ENCODE assay signal across 10 cellular contexts in the genomic region with DNA sequence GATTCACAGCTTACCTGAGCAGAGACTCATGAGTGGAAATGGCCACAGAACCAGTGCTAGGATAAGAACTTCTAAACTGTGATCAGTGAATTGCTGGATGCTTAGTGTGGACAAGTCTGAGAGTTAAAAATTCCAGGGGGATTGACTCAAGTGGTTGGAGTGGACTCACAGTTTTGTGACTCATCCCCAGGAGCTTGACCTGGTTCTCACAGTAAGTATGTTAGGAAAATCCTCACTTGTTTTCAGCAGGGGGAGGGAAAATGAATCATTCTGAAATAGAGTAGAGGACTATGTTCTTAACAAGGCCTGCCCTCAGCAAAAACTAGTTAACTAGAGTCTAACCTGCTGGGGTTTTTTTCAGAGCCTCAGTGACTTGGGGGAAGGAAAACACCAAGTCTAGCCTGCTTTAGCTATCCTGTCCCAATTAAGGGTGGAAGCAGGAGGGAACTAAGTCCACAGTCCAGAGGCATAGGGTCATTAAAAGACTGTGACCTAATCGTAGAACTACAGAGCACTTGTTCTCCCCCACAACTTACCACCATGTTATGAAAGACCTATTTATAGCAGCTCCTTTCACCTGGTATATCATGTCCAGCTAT. TPM values are rescaled to one million over a fixed set of nuclear protein-coding genes. Genes with fewer than 3 reads are reported as not detected.
DNase-seq lines count a peak whose midpoint lies in the region; ATAC-seq, FAIRE-seq and TF ChIP-seq lines count a peak whose summit lies in the region.
"Had no signal": no experiment of that assay in that cellular context is flagged by ENCODE, and none has a peak within 500 bp of the region (broad histone marks: within the 10 kb centered on the region; RNA-seq: fewer than 3 reads in every experiment).

No MANE protein-coding gene starts in this region.

- H3K4me2 ChIP-seq in mammary epithelial cell (ENCODE audit: insufficient read depth, low read depth, low read length) (peak overlapping the region; percentile 34), HepG2 (ENCODE audit: low read depth, low read length) (peak overlapping the region; percentile 60)
- H3K4me2 ChIP-seq: BLaER1 had no signal

- dilution Hi-C loops in mammary epithelial cell (cut with HindIII; ENCODE audit: low sequenced_read_pairs): no loop called here

- H4K20me1 ChIP-seq in mammary epithelial cell (ENCODE audit: insufficient read depth, low read length) (no peaks in the 10 kb centered on the region), HepG2 (ENCODE audit: insufficient read depth, low read length) (no peaks in the 10 kb centered on the region)
- H4K20me1 ChIP-seq: BLaER1 had no signal

- WGBS in mammary epithelial cell (ENCODE audit: low coverage, missing lambda C conversion rate): 57% methylated on average over 1 of the region's 1 CpG
- WGBS in HepG2 (ENCODE audit: low lambda C conversion rate): 6% methylated on average over 1 of the region's 1 CpG

- no peaks in the 10 kb centered on the region for H3K79me2 ChIP-seq in mammary epithelial cell (ENCODE audit: insufficient read depth, low read length)
- H3K79me2 ChIP-seq in HepG2 (ENCODE audit: insufficient read depth, low read length): no peaks in the 10 kb centered on the region

- TF ChIP-seq RAD21 in HepG2 (CRISPR knock-in tag; IDR thresholded peaks at IDR 0.05): no peak

- in situ Hi-C loops in mammary epithelial cell (cut with MboI; ENCODE audit: low sequenced_read_pairs in 2 of 2) (no loop called here), HepG2 (cut with HindIII; ENCODE audit: extremely low pct_ligation_motif_present, low pct_unique_long_range_greater_than_20kb) (no loop called here)

- H2AFZ ChIP-seq in mammary epithelial cell (ENCODE audit: low read depth, low read length) (peak overlapping the region; percentile 1), HepG2 (ENCODE audit: low read length) (no peak overlapping the region)

- no peaks in the 10 kb centered on the region for H3K27me3 Mint-ChIP-seq in activated CD8-positive, alpha-beta T cell treated with anti-CD3 and anti-CD28 coated beads for 36 hours

- FAIRE-seq in HTR-8/SVneo (lab: Jason Lieb, UNC) (peak; percentile 44), HepG2 (lab: Jason Lieb, UNC) (no peak)

- no peak overlapping the region for H3K4me3 Mint-ChIP-seq in activated CD8-positive, alpha-beta T cell treated with anti-CD3 and anti-CD28 coated beads for 36 hours
- H3K4me3 Mint-ChIP-seq: T-helper 17 cell had no signal

- no peaks in the 10 kb centered on the region for H3K36me3 ChIP-seq in mammary epithelial cell (ENCODE audit: insufficient read depth, low read length)
- H3K36me3 ChIP-seq in HepG2 (replicated peaks in 1 of 2; ENCODE audit: control insufficient read depth in 1 of 2, insufficient read depth in 2 of 2, low read length in 2 of 2): no peaks in the 10 kb centered on the region
- H3K36me3 ChIP-seq: BLaER1 had no signal

- no peaks in the 10 kb centered on the region for H3K4me1 Mint-ChIP-seq in activated CD8-positive, alpha-beta T cell treated with anti-CD3 and anti-CD28 coated beads for 36 hours (ENCODE audit: low read depth)

- POLR2A ChIA-PET in HepG2 (lab: Yijun Ruan, JAX): interaction anchor here (0.7 to 1.2 kb wide), 4 partner anchors 8 to 57 kb away, joined by 3 to 13 read pairs (median 8); a partner anchor contains a TSS
- POLR2A ChIA-PET in activated CD8-positive, alpha-beta T cell treated with anti-CD3 and anti-CD28 coated beads for 36 hours (lab: Charles Lee): no interaction called here

- peak; percentile 98 for DNase-seq in A172 (ENCODE audit: low spot score)
- DNase-seq in HTR-8/SVneo (ENCODE audit: insufficient read length, low spot score): peak; percentile 81
- DNase-seq in mammary epithelial cell: peak; percentile 96
- peak; percentile 87 for DNase-seq in HepG2 (ENCODE audit: low spot score)
- no peak for DNase-seq in left colon
- no peak for DNase-seq in middle frontal gyrus (ENCODE audit: extremely low spot score, low spot score)
- DNase-seq in activated CD8-positive, alpha-beta T cell treated with anti-CD3 and anti-CD28 coated beads for 36 hours: no peak
- DNase-seq: T-helper 17 cell had no signal

- H3K27me3 ChIP-seq in mammary epithelial cell (ENCODE audit: insufficient read depth, low read length) (no peaks in the 10 kb centered on the region), HepG2 (ENCODE audit: control insufficient read depth in 1 of 2, insufficient read depth in 2 of 2, low read length in 2 of 2) (no peaks in the 10 kb centered on the region)
- H3K27me3 ChIP-seq: BLaER1 had no signal

- H3K36me3 Mint-ChIP-seq in activated CD8-positive, alpha-beta T cell treated with anti-CD3 and anti-CD28 coated beads for 36 hours (ENCODE audit: low read depth): no peaks in the 10 kb centered on the region

- no peak overlapping the region for H3K4me3 ChIP-seq in mammary epithelial cell (replicated peaks in 1 of 3; ENCODE audit: insufficient read depth in 1 of 3, low read depth in 2 of 3, low read length in 3 of 3)
- H3K4me3 ChIP-seq in HepG2 (replicated peaks in 1 of 3; ENCODE audit: insufficient read depth in 1 of 3, low read depth in 2 of 3, low read length in 3 of 3): peak overlapping the region; percentile 11 to 48 (median 17); a peak in 1 of 6 replicates
- H3K4me3 ChIP-seq: BLaER1 had no signal

- peak; percentile 55 for ATAC-seq in HepG2
- no peak for ATAC-seq in left colon
- no peak for ATAC-seq in HG03469 (IDR thresholded peaks at IDR 0.05; ENCODE audit: unreplicated experiment)
- no peak for ATAC-seq in activated CD8-positive, alpha-beta T cell treated with anti-CD3 and anti-CD28 coated beads for 36 hours
- ATAC-seq: T-helper 17 cell had no signal

- peak overlapping the region; percentile 52 for H3K27ac ChIP-seq in mammary epithelial cell (ENCODE audit: insufficient read depth, low read depth, low read length)
- H3K27ac ChIP-seq in HepG2 (ENCODE audit: extremely low read length, insufficient read depth, low read length): peak overlapping the region; percentile 68
- H3K27ac ChIP-seq: BLaER1 had no signal

- peaks cover 21% of the 10 kb centered on the region for H3K4me1 ChIP-seq in mammary epithelial cell (ENCODE audit: insufficient read depth, low read length)
- peaks cover 61% of the 10 kb centered on the region for H3K4me1 ChIP-seq in HepG2 (ENCODE audit: insufficient read depth, low read length)
- H3K4me1 ChIP-seq: BLaER1 had no signal

- TF ChIP-seq EP300 in HepG2 (IDR thresholded peaks at IDR 0.05; ENCODE audit: low read depth in 2 of 2, low read length in 2 of 2): peak in 1 of 2 experiments; percentile 50; a peak in 2 of 4 replicates
- TF ChIP-seq EP300 in HepG2 (CRISPR knock-in tag; IDR thresholded peaks at IDR 0.05; ENCODE audit: borderline replicate concordance): peak; percentile 33

- no peaks in the 10 kb centered on the region for H3K9me3 Mint-ChIP-seq in activated CD8-positive, alpha-beta T cell treated with anti-CD3 and anti-CD28 coated beads for 36 hours

- CTCF ChIA-PET in mammary epithelial cell (lab: Charles Lee; ENCODE audit: low non-redundant PET): no interaction called here
- CTCF ChIA-PET in HepG2 (lab: Yijun Ruan, JAX; ENCODE audit: low intra/inter-chr PET ratio, low total read pairs): no interaction called here
- CTCF ChIA-PET in activated CD8-positive, alpha-beta T cell treated with anti-CD3 and anti-CD28 coated beads for 36 hours (lab: Charles Lee): no interaction called here

- intact Hi-C loops in mammary epithelial cell (cut with micrococcal nuclease): no loop called here
- intact Hi-C loops in HepG2 (cut with micrococcal nuclease; ENCODE audit: unreplicated experiment): no loop called here
- intact Hi-C loops in left colon (cut with DNase I, micrococcal nuclease): no loop called here
- intact Hi-C loops in activated CD8-positive, alpha-beta T cell treated with anti-CD3 and anti-CD28 coated beads for 36 hours (cut with micrococcal nuclease): no loop called here

- no TSS peak for BruUV-seq in mammary epithelial cell (replicated peaks; lab: Mats Ljungman, UMichigan)
- no TSS peak for BruUV-seq in HepG2 (replicated peaks; lab: Mats Ljungman, UMichigan)

- H3K9me3 ChIP-seq in mammary epithelial cell (replicated peaks; ENCODE audit: insufficient read depth, low read length) (no peaks in the 10 kb centered on the region), HepG2 (ENCODE audit: low read length) (no peaks in the 10 kb centered on the region)
- H3K9me3 ChIP-seq: BLaER1 had no signal

- TF ChIP-seq CTCF in mammary epithelial cell (conservative IDR thresholded peaks at IDR 0.05 in 1 of 2, IDR thresholded peaks at IDR 0.05 in 1 of 2; ENCODE audit: extremely low read depth in 1 of 2, insufficient read depth in 1 of 2, low read depth in 1 of 2, low read length in 2 of 2) (no peak), HepG2 (CRISPR knock-in tag; IDR thresholded peaks at IDR 0.05) (no peak)
- TF ChIP-seq CTCF in activated CD8-positive, alpha-beta T cell treated with anti-CD3 and anti-CD28 coated beads for 36 hours (IDR thresholded peaks at IDR 0.05): no peak

- no peak overlapping the region for H3K27ac Mint-ChIP-seq in activated CD8-positive, alpha-beta T cell treated with anti-CD3 and anti-CD28 coated beads for 36 hours
- H3K27ac Mint-ChIP-seq: T-helper 17 cell had no signal

- no peak for TF ChIP-seq POLR2A in HepG2 (IDR thresholded peaks at IDR 0.05; ENCODE audit: insufficient read depth in 1 of 2, low read depth in 2 of 2, low read length in 2 of 2)

- no peak overlapping the region for H3K9ac ChIP-seq in mammary epithelial cell (ENCODE audit: insufficient read depth, low read length)
- peak overlapping the region; percentile 37 for H3K9ac ChIP-seq in HepG2 (ENCODE audit: insufficient read depth, low read depth, low read length)
- H3K9ac ChIP-seq: BLaER1 had no signal

RNA-seq across cellular contexts. Expression of a gene that starts 6.1 kb away (rescaled TPM):
- 32.2 and 34.7 TPM in 2 replicates for total RNA-seq in A172 (2014; rRNA removed; shearing (Covaris generic))
- 10 to 100 TPM; 27.5 to 58.3 TPM for total RNA-seq in mammary epithelial cell
- polyA plus RNA-seq in mammary epithelial cell: 25.8 TPM
- 20.8 TPM for polyA minus RNA-seq in mammary epithelial cell
- total RNA-seq in HepG2 (2016; rRNA removed; fragmentation: Illumina TruSeq; extraction: Trizol): 26.3 and 38.3 TPM in 2 replicates
- 7.0 and 9.9 TPM in 2 replicates for total RNA-seq in HepG2 (2016; cell fraction: cytosol; rRNA removed; fragmentation: Illumina TruSeq; extraction: Trizol; ENCODE audit: low read depth)
- total RNA-seq in HepG2 (2016; cell fraction: insoluble cytoplasmic fraction; rRNA removed; fragmentation: Illumina TruSeq; extraction: Trizol): 24.1 and 35.5 TPM in 2 replicates
- total RNA-seq in HepG2 (2016; cell fraction: membrane; rRNA removed; fragmentation: Illumina TruSeq; extraction: Trizol): 12.2 and 17.8 TPM in 2 replicates
- 28.6 and 30.2 TPM in 2 replicates for total RNA-seq in HepG2 (2016; cell fraction: nucleus; rRNA removed; fragmentation: Illumina TruSeq; extraction: Trizol)
- 17.8 and 20.2 TPM in 2 replicates for polyA plus RNA-seq in HepG2 (2011; rRNA removed)
- 8.2 and 11.2 TPM in 2 replicates for polyA plus RNA-seq in HepG2 (2011; cell fraction: cytosol; rRNA removed)
- polyA plus RNA-seq in HepG2 (2011; cell fraction: nucleus; rRNA removed): 13.7 and 23.6 TPM in 2 replicates
- polyA plus RNA-seq in HepG2 (2012): 14.9 and 21.9 TPM in 2 replicates
- 2.7 and 3.0 TPM in 2 replicates for polyA plus RNA-seq in HepG2 (2016; cell fraction: cytosol; fragmentation: Illumina TruSeq; extraction: Trizol; ENCODE audit: low read depth)
- 43.2 and 54.7 TPM in 2 replicates for polyA plus RNA-seq in HepG2 (2016; cell fraction: insoluble cytoplasmic fraction; fragmentation: Illumina TruSeq; extraction: Trizol; ENCODE audit: low read depth)
- 6.9 and 10.0 TPM in 2 replicates for polyA plus RNA-seq in HepG2 (2016; cell fraction: membrane; fragmentation: Illumina TruSeq; extraction: Trizol; ENCODE audit: low read depth)
- polyA plus RNA-seq in HepG2 (2016; cell fraction: nucleus; fragmentation: Illumina TruSeq; extraction: Trizol; ENCODE audit: insufficient read depth, low read depth): 21.7 and 29.5 TPM in 2 replicates
- polyA minus RNA-seq in HepG2 (2011; rRNA and poly(A)+ RNA removed; ENCODE audit: low replicate concordance): 4.6 and 13.8 TPM in 2 replicates
- 18.6 and 19.3 TPM in 2 replicates for polyA minus RNA-seq in HepG2 (2011; cell fraction: cytosol; rRNA and poly(A)+ RNA removed)
- 88.3 and 88.8 TPM in 2 replicates for polyA minus RNA-seq in HepG2 (2011; cell fraction: nucleus; rRNA and poly(A)+ RNA removed)
- total RNA-seq in left colon: 10 to 100 TPM; 44.8 to 46.2 TPM
- total RNA-seq in activated CD8-positive, alpha-beta T cell treated with anti-CD3 and anti-CD28 coated beads for 36 hours: 10 to 100 TPM; 45.1 to 50.2 TPM

RNA-seq across cellular contexts. Expression of a gene that starts 10.5 kb away (rescaled TPM):
- total RNA-seq in A172 (2014; rRNA removed; shearing (Covaris generic)): 58.7 and 63.9 TPM in 2 replicates
- total RNA-seq in mammary epithelial cell (10 to 100 TPM in 1 of 2 donors, 1 to 10 TPM in 1; 6.7 to 36.3 TPM), HepG2 (2016; rRNA removed; fragmentation: Illumina TruSeq; extraction: Trizol) (39.0 and 42.1 TPM in 2 replicates), left colon (10 to 100 TPM; 19.5 to 25.3 TPM)
- polyA plus RNA-seq in mammary epithelial cell (12.6 TPM), HepG2 (2011; rRNA removed) (11.8 and 11.9 TPM in 2 replicates)
- polyA minus RNA-seq in mammary epithelial cell: 4.2 TPM
- total RNA-seq in HepG2 (2016; cell fraction: cytosol; rRNA removed; fragmentation: Illumina TruSeq; extraction: Trizol; ENCODE audit: low read depth): 15.2 and 15.4 TPM in 2 replicates
- total RNA-seq in HepG2 (2016; cell fraction: insoluble cytoplasmic fraction; rRNA removed; fragmentation: Illumina TruSeq; extraction: Trizol): 37.3 and 45.3 TPM in 2 replicates
- 16.0 and 16.3 TPM in 2 replicates for total RNA-seq in HepG2 (2016; cell fraction: membrane; rRNA removed; fragmentation: Illumina TruSeq; extraction: Trizol)
- total RNA-seq in HepG2 (2016; cell fraction: nucleus; rRNA removed; fragmentation: Illumina TruSeq; extraction: Trizol): 14.4 and 15.4 TPM in 2 replicates
- 7.4 and 10.8 TPM in 2 replicates for polyA plus RNA-seq in HepG2 (2011; cell fraction: cytosol; rRNA removed)
- 2.3 and 3.1 TPM in 2 replicates for polyA plus RNA-seq in HepG2 (2011; cell fraction: nucleus; rRNA removed)
- polyA plus RNA-seq in HepG2 (2012): 13.8 and 16.5 TPM in 2 replicates
- 14.1 and 15.6 TPM in 2 replicates for polyA plus RNA-seq in HepG2 (2016; cell fraction: cytosol; fragmentation: Illumina TruSeq; extraction: Trizol; ENCODE audit: low read depth)
- 44.7 and 48.7 TPM in 2 replicates for polyA plus RNA-seq in HepG2 (2016; cell fraction: insoluble cytoplasmic fraction; fragmentation: Illumina TruSeq; extraction: Trizol; ENCODE audit: low read depth)
- 15.5 and 17.5 TPM in 2 replicates for polyA plus RNA-seq in HepG2 (2016; cell fraction: membrane; fragmentation: Illumina TruSeq; extraction: Trizol; ENCODE audit: low read depth)
- 24.2 and 30.9 TPM in 2 replicates for polyA plus RNA-seq in HepG2 (2016; cell fraction: nucleus; fragmentation: Illumina TruSeq; extraction: Trizol; ENCODE audit: insufficient read depth, low read depth)
- polyA minus RNA-seq in HepG2 (2011; rRNA and poly(A)+ RNA removed; ENCODE audit: low replicate concordance): 1.8 and 2.8 TPM in 2 replicates
- polyA minus RNA-seq in HepG2 (2011; cell fraction: cytosol; rRNA and poly(A)+ RNA removed): 2.9 and 3.5 TPM in 2 replicates
- polyA minus RNA-seq in HepG2 (2011; cell fraction: nucleus; rRNA and poly(A)+ RNA removed): 6.4 and 7.1 TPM in 2 replicates
- total RNA-seq in activated CD8-positive, alpha-beta T cell treated with anti-CD3 and anti-CD28 coated beads for 36 hours: 10 to 100 TPM; 24.3 to 29.5 TPM

RNA-seq across cellular contexts. Expression of a gene that starts 56.3 kb away (rescaled TPM):
- 121 and 130 TPM in 2 replicates for total RNA-seq in A172 (2014; rRNA removed; shearing (Covaris generic))
- total RNA-seq in mammary epithelial cell (100 to 1,000 TPM in 1 of 2 donors, 10 to 100 TPM in 1; 56.1 to 118 TPM), HepG2 (2016; rRNA removed; fragmentation: Illumina TruSeq; extraction: Trizol) (53.7 and 90.0 TPM in 2 replicates), left colon (10 to 100 TPM; 36.4 to 47.2 TPM)
- polyA plus RNA-seq in mammary epithelial cell (27.0 TPM), HepG2 (2011; rRNA removed) (14.5 and 20.3 TPM in 2 replicates)
- 56.5 TPM for polyA minus RNA-seq in mammary epithelial cell
- total RNA-seq in HepG2 (2016; cell fraction: cytosol; rRNA removed; fragmentation: Illumina TruSeq; extraction: Trizol; ENCODE audit: low read depth): 10.5 and 10.8 TPM in 2 replicates
- total RNA-seq in HepG2 (2016; cell fraction: insoluble cytoplasmic fraction; rRNA removed; fragmentation: Illumina TruSeq; extraction: Trizol): 53.1 and 96.6 TPM in 2 replicates
- 18.2 and 19.9 TPM in 2 replicates for total RNA-seq in HepG2 (2016; cell fraction: membrane; rRNA removed; fragmentation: Illumina TruSeq; extraction: Trizol)
- total RNA-seq in HepG2 (2016; cell fraction: nucleus; rRNA removed; fragmentation: Illumina TruSeq; extraction: Trizol): 33.6 and 37.0 TPM in 2 replicates
- polyA plus RNA-seq in HepG2 (2011; cell fraction: cytosol; rRNA removed): 11.4 and 12.3 TPM in 2 replicates
- polyA plus RNA-seq in HepG2 (2011; cell fraction: nucleus; rRNA removed): 16.9 and 17.1 TPM in 2 replicates
- 15.5 and 15.6 TPM in 2 replicates for polyA plus RNA-seq in HepG2 (2012)
- polyA plus RNA-seq in HepG2 (2016; cell fraction: cytosol; fragmentation: Illumina TruSeq; extraction: Trizol; ENCODE audit: low read depth): 1.2 TPM in 2 replicates
- polyA plus RNA-seq in HepG2 (2016; cell fraction: insoluble cytoplasmic fraction; fragmentation: Illumina TruSeq; extraction: Trizol; ENCODE audit: low read depth): 22.6 and 23.2 TPM in 2 replicates
- polyA plus RNA-seq in HepG2 (2016; cell fraction: membrane; fragmentation: Illumina TruSeq; extraction: Trizol; ENCODE audit: low read depth): 2.6 TPM in 2 replicates
- polyA plus RNA-seq in HepG2 (2016; cell fraction: nucleus; fragmentation: Illumina TruSeq; extraction: Trizol; ENCODE audit: insufficient read depth, low read depth): 15.8 and 18.7 TPM in 2 replicates
- polyA minus RNA-seq in HepG2 (2011; rRNA and poly(A)+ RNA removed; ENCODE audit: low replicate concordance): 57.6 and 70.0 TPM in 2 replicates
- polyA minus RNA-seq in HepG2 (2011; cell fraction: cytosol; rRNA and poly(A)+ RNA removed): 54.5 and 59.0 TPM in 2 replicates
- 74.0 and 82.1 TPM in 2 replicates for polyA minus RNA-seq in HepG2 (2011; cell fraction: nucleus; rRNA and poly(A)+ RNA removed)
- total RNA-seq in activated CD8-positive, alpha-beta T cell treated with anti-CD3 and anti-CD28 coated beads for 36 hours: 10 to 100 TPM; 56.2 to 63.4 TPM

RNA-seq across cellular contexts. Expression of a gene that starts 56.6 kb away (rescaled TPM):
- total RNA-seq in A172 (2014; rRNA removed; shearing (Covaris generic)): 49.3 and 53.8 TPM in 2 replicates
- total RNA-seq in mammary epithelial cell (10 to 100 TPM; 26.3 to 52.6 TPM), HepG2 (2016; rRNA removed; fragmentation: Illumina TruSeq; extraction: Trizol) (44.1 and 72.4 TPM in 2 replicates), left colon (10 to 100 TPM; 27.5 to 28.2 TPM)
- polyA plus RNA-seq in mammary epithelial cell (25.0 TPM), HepG2 (2011; rRNA removed) (11.3 and 18.2 TPM in 2 replicates)
- polyA minus RNA-seq in mammary epithelial cell: 75.1 TPM
- total RNA-seq in HepG2 (2016; cell fraction: cytosol; rRNA removed; fragmentation: Illumina TruSeq; extraction: Trizol; ENCODE audit: low read depth): 10.9 and 11.5 TPM in 2 replicates
- 41.4 and 69.5 TPM in 2 replicates for total RNA-seq in HepG2 (2016; cell fraction: insoluble cytoplasmic fraction; rRNA removed; fragmentation: Illumina TruSeq; extraction: Trizol)
- total RNA-seq in HepG2 (2016; cell fraction: membrane; rRNA removed; fragmentation: Illumina TruSeq; extraction: Trizol): 21.8 and 25.2 TPM in 2 replicates
- total RNA-seq in HepG2 (2016; cell fraction: nucleus; rRNA removed; fragmentation: Illumina TruSeq; extraction: Trizol): 48.2 and 48.7 TPM in 2 replicates
- 5.7 and 8.6 TPM in 2 replicates for polyA plus RNA-seq in HepG2 (2011; cell fraction: cytosol; rRNA removed)
- polyA plus RNA-seq in HepG2 (2011; cell fraction: nucleus; rRNA removed): 8.0 and 8.1 TPM in 2 replicates
- polyA plus RNA-seq in HepG2 (2012): 18.9 and 28.2 TPM in 2 replicates
- polyA plus RNA-seq in HepG2 (2016; cell fraction: cytosol; fragmentation: Illumina TruSeq; extraction: Trizol; ENCODE audit: low read depth): 9.4 and 9.6 TPM in 2 replicates
- 95.7 and 95.9 TPM in 2 replicates for polyA plus RNA-seq in HepG2 (2016; cell fraction: insoluble cytoplasmic fraction; fragmentation: Illumina TruSeq; extraction: Trizol; ENCODE audit: low read depth)
- polyA plus RNA-seq in HepG2 (2016; cell fraction: membrane; fragmentation: Illumina TruSeq; extraction: Trizol; ENCODE audit: low read depth): 15.2 and 17.2 TPM in 2 replicates
- 44.2 and 50.7 TPM in 2 replicates for polyA plus RNA-seq in HepG2 (2016; cell fraction: nucleus; fragmentation: Illumina TruSeq; extraction: Trizol; ENCODE audit: insufficient read depth, low read depth)
- polyA minus RNA-seq in HepG2 (2011; rRNA and poly(A)+ RNA removed; ENCODE audit: low replicate concordance): 8.2 and 18.8 TPM in 2 replicates
- 10.1 and 16.5 TPM in 2 replicates for polyA minus RNA-seq in HepG2 (2011; cell fraction: cytosol; rRNA and poly(A)+ RNA removed)
- 45.1 and 47.9 TPM in 2 replicates for polyA minus RNA-seq in HepG2 (2011; cell fraction: nucleus; rRNA and poly(A)+ RNA removed)
- 10 to 100 TPM; 81.3 to 85.7 TPM for total RNA-seq in activated CD8-positive, alpha-beta T cell treated with anti-CD3 and anti-CD28 coated beads for 36 hours

Comparison
In these comparisons a context has a peak if more than half of its experiments do, and no peak if none do; other contexts are left out.
1. DNase-seq: peak in A172 (single experiment), HTR-8/SVneo (single experiment), mammary epithelial cell (single experiment) and HepG2 (single experiment); none in left colon (0 of 2), middle frontal gyrus (single experiment) and activated CD8-positive, alpha-beta T cell treated with anti-CD3 and anti-CD28 coated beads for 36 hours (single experiment).
2. H3K4me3 ChIP-seq: peak in HepG2 (3 of 3); none in mammary epithelial cell (0 of 3).